Comparison of ENCODE assay signal across 13 cellular contexts in the genomic region with DNA sequence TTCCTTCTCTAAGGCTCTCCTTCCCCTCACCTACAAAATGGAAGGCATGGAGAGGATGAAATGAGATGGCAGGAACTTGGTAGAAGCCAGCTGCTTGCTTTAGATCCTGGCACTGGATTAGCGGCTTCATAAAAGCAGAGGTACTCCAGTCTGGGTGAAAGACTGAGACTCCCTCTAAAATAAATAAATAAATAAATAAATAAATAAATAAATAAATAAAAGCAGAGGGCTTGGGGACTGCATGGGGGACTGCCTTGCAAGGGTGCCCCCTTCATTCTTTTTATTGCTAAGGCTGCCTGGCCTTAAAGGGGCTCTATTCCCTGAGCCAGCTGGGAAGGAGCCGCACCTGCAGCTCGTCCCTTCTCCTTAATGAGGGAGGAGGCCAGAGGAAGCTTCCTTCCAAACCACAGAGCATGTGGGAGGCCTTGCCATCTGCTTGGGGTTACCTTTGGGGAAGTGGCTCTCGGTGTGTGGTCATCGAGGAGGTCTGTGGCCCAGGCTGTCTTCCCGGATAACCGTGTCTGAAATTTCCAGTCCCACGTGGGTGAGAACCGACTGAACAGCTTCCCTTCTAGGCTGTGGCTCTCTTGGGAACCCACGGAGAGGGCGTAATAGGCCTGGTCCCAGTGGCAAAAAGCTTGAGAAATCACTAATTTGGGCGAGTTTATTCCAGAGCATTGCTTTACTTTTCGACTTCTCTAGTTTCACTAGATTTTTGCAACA. TPM values are rescaled to one million over a fixed set of nuclear protein-coding genes. Genes with fewer than 3 reads are reported as not detected.
DNase-seq lines count a peak whose midpoint lies in the region; ATAC-seq and TF ChIP-seq lines count a peak whose summit lies in the region.
"Had no signal": no experiment of that assay in that cellular context is flagged by ENCODE, and none has a peak within 500 bp of the region (broad histone marks: within the 10 kb centered on the region; RNA-seq: fewer than 3 reads in every experiment).

No MANE protein-coding gene starts in this region.

- no peak overlapping the region for H3K4me3 Mint-ChIP-seq in glutamatergic neuron (ENCODE audit: unreplicated experiment)

- H3K27ac ChIP-seq in HEK293 (ENCODE audit: extremely low read depth, low read depth, low read length) (no peak overlapping the region), RWPE2 (ENCODE audit: poor library complexity, severe bottlenecking) (no peak overlapping the region)
- H3K27ac ChIP-seq: foreskin keratinocyte had no signal

- peak; percentile 86 to 94 for DNase-seq in AML-193 (lab: John Stamatoyannopoulos, UW)
- DNase-seq in RWPE2 (ENCODE audit: low spot score): peak; percentile 20
- DNase-seq in glutamatergic neuron: no peak
- DNase-seq in DMS153 treated with DMSO at 0.1 percent for 48 hours (lab: John Stamatoyannopoulos, UW; ENCODE audit: unreplicated experiment): no peak
- DNase-seq in kidney tubule cell (ENCODE audit: low spot score): no peak
- DNase-seq in NCI-H2081 treated with DMSO at 0.1 percent for 48 hours (lab: John Stamatoyannopoulos, UW): no peak
- DNase-seq in H4 (ENCODE audit: low spot score): no peak
- DNase-seq: activated gamma-delta T cell treated with Interleukin-2 at 50 U/mL for 16 hours, foreskin keratinocyte, SHP77 treated with DMSO at 0.1 percent for 48 hours had no signal

- no peak overlapping the region for H3K4me3 ChIP-seq in HEK293 (ENCODE audit: low read depth, low read length)
- no peak overlapping the region for H3K4me3 ChIP-seq in RWPE2 (ENCODE audit: severe bottlenecking)

- H3K9me3 Mint-ChIP-seq in glutamatergic neuron (ENCODE audit: unreplicated experiment): no peaks in the 10 kb centered on the region

- CTCF ChIA-PET in HEK293 (lab: Yijun Ruan, JAX): interaction anchor here (0.6 to 1.8 kb wide), 4 partner anchors 27 to 47 kb away, joined by 3 to 10 read pairs (median 4); no protein-coding TSS in a partner anchor

- ATAC-seq in RWPE2 (ENCODE audit: low read depth): no peak
- ATAC-seq: foreskin keratinocyte, left lobe of liver had no signal

- H3K36me3 ChIP-seq in HEK293 (ENCODE audit: control insufficient read depth in 2 of 2, insufficient read depth in 1 of 2, low read length in 2 of 2): peaks cover under 1 to 13% of the 10 kb centered on the region in 2 experiments; a peak in 2 of 3 replicates
- peaks cover 8% of the 10 kb centered on the region for H3K36me3 ChIP-seq in RWPE2 (ENCODE audit: low read depth)

- POLR2A ChIA-PET in HEK293 (lab: Yijun Ruan, JAX): interaction anchor here (1.2 kb wide), 2 partner anchors 10 to 53 kb away, joined by 3 read pairs; no protein-coding TSS in a partner anchor

- H3K27me3 ChIP-seq in RWPE2 (ENCODE audit: insufficient read depth, poor library complexity, severe bottlenecking): no peaks in the 10 kb centered on the region
- H3K27me3 ChIP-seq: foreskin keratinocyte had no signal

- peak overlapping the region; percentile 59 for H3K27ac Mint-ChIP-seq in glutamatergic neuron (ENCODE audit: unreplicated experiment)
- H3K27ac Mint-ChIP-seq: progenitor cell of endocrine pancreas had no signal

- TF ChIP-seq CTCF in HEK293 (tag by site-specific recombination; IDR thresholded peaks at IDR 0.05): no peak
- no peak for TF ChIP-seq CTCF in RWPE2 (IDR thresholded peaks at IDR 0.05; ENCODE audit: poor library complexity, severe bottlenecking)
- no peak for TF ChIP-seq CTCF in glutamatergic neuron (IDR thresholded peaks at IDR 0.05; ENCODE audit: partially characterized antibody, unreplicated experiment)

- peaks cover 5% of the 10 kb centered on the region for H3K4me1 Mint-ChIP-seq in glutamatergic neuron (ENCODE audit: low read depth, unreplicated experiment)

- no peaks in the 10 kb centered on the region for H3K9me3 ChIP-seq in HEK293 (ENCODE audit: control insufficient read depth, insufficient read depth, low read depth, low read length)
- H3K9me3 ChIP-seq in RWPE2 (ENCODE audit: severe bottlenecking): no peaks in the 10 kb centered on the region

- H3K27me3 Mint-ChIP-seq in glutamatergic neuron (ENCODE audit: unreplicated experiment): peaks cover 9% of the 10 kb centered on the region

- no peaks in the 10 kb centered on the region for H3K36me3 Mint-ChIP-seq in glutamatergic neuron (ENCODE audit: unreplicated experiment)

- H3K4me1 ChIP-seq in HEK293 (ENCODE audit: control insufficient read depth, insufficient read depth, low read length) (peaks cover 2% of the 10 kb centered on the region; the same call in 1 of the 2 replicates), RWPE2 (ENCODE audit: insufficient read depth, poor library complexity, severe bottlenecking) (peaks cover 13% of the 10 kb centered on the region)

TF ChIP-seq in HEK293, 187 proteins besides CTCF, POLR2A, EP300 and RAD21 (continues in another document):
- TF ChIP-seq ZNF19 (tag by site-specific recombination; IDR thresholded peaks at IDR 0.05; ENCODE audit: low read depth): no peak
- TF ChIP-seq ZNF280D (tag by site-specific recombination; IDR thresholded peaks at IDR 0.05): no peak
- TF ChIP-seq ZNF596 (tag by site-specific recombination; IDR thresholded peaks at IDR 0.05): no peak
- TF ChIP-seq ZNF2 (tag by site-specific recombination; IDR thresholded peaks at IDR 0.05): no peak
- no peak for TF ChIP-seq SCRT2 (tag by site-specific recombination; IDR thresholded peaks at IDR 0.05)
- TF ChIP-seq GLIS1 (tag by site-specific recombination; IDR thresholded peaks at IDR 0.05): peak; percentile 98
- no peak for TF ChIP-seq ZNF560 (tag by site-specific recombination; IDR thresholded peaks at IDR 0.05; ENCODE audit: borderline replicate concordance)
- no peak for TF ChIP-seq ZNF48 (tag by site-specific recombination; IDR thresholded peaks at IDR 0.05)
- TF ChIP-seq EGR2 (tag by site-specific recombination; IDR thresholded peaks at IDR 0.05; ENCODE audit: low read depth): no peak
- no peak for TF ChIP-seq ZSCAN16 (tag by site-specific recombination; IDR thresholded peaks at IDR 0.05)
- TF ChIP-seq, protein P1, sequence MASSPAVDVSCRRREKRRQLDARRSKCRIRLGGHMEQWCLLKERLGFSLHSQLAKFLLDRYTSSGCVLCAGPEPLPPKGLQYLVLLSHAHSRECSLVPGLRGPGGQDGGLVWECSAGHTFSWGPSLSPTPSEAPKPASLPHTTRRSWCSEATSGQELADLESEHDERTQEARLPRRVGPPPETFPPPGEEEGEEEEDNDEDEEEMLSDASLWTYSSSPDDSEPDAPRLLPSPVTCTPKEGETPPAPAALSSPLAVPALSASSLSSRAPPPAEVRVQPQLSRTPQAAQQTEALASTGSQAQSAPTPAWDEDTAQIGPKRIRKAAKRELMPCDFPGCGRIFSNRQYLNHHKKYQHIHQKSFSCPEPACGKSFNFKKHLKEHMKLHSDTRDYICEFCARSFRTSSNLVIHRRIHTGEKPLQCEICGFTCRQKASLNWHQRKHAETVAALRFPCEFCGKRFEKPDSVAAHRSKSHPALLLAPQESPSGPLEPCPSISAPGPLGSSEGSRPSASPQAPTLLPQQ (tag by site-specific recombination; IDR thresholded peaks at IDR 0.05): no peak
- no peak for TF ChIP-seq ZIC2 (tag by site-specific recombination; IDR thresholded peaks at IDR 0.05)
- no peak for TF ChIP-seq ZNF792 (tag by site-specific recombination; IDR thresholded peaks at IDR 0.05)
- TF ChIP-seq ZNF658 (tag by site-specific recombination; IDR thresholded peaks at IDR 0.05): no peak
- TF ChIP-seq HOXA7 (CRISPR knock-in tag; IDR thresholded peaks at IDR 0.05; ENCODE audit: borderline replicate concordance): no peak
- no peak for TF ChIP-seq ZNF558 (tag by site-specific recombination; IDR thresholded peaks at IDR 0.05)
- TF ChIP-seq ZNF626 (tag by site-specific recombination; IDR thresholded peaks at IDR 0.05): no peak
- no peak for TF ChIP-seq ZNF660 (tag by site-specific recombination; IDR thresholded peaks at IDR 0.05)
- no peak for TF ChIP-seq BCL6B (tag by site-specific recombination; IDR thresholded peaks at IDR 0.05)

RNA-seq across cellular contexts. Expression of gene ATP13A2, which starts 2.0 kb away (rescaled TPM):
- 65.0 TPM for total RNA-seq in glutamatergic neuron (ENCODE audit: unreplicated experiment)
- 9.8 and 17.5 TPM in 2 replicates for total RNA-seq in H4 (2014; rRNA removed; shearing (Covaris generic))

RNA-seq across cellular contexts. Expression of gene MFAP2, which starts 33.3 kb away (rescaled TPM):
- 2.1 TPM for total RNA-seq in glutamatergic neuron (ENCODE audit: unreplicated experiment)
- total RNA-seq in H4 (2014; rRNA removed; shearing (Covaris generic)): 14.1 and 15.8 TPM in 2 replicates

RNA-seq across cellular contexts. Expression of gene SDHB, which starts 40.1 kb away (rescaled TPM):
- 58.9 TPM for total RNA-seq in glutamatergic neuron (ENCODE audit: unreplicated experiment)
- 322 and 356 TPM in 2 replicates for total RNA-seq in H4 (2014; rRNA removed; shearing (Covaris generic))

Comparison
In these comparisons a context has a peak if more than half of its experiments do, and no peak if none do; other contexts are left out.
1. DNase-seq: peak in AML-193 (2 of 2) and RWPE2 (single experiment); none in glutamatergic neuron (single experiment), DMS153 treated with DMSO at 0.1 percent for 48 hours (single experiment), kidney tubule cell (single experiment), NCI-H2081 treated with DMSO at 0.1 percent for 48 hours (single experiment) and H4 (single experiment).